9 cellular contexts compared by ENCODE assay signal in genomic region chr19:35404879-35405622, GRCh38. TPM values are rescaled to one million over a fixed set of nuclear protein-coding genes. Genes with fewer than 3 reads are reported as not detected.
DNase-seq lines count a peak whose midpoint lies in the region; ATAC-seq and TF ChIP-seq lines count a peak whose summit lies in the region.
"Had no signal": no experiment of that assay in that cellular context is flagged by ENCODE, and none has a peak within 500 bp of the region (broad histone marks: within the 10 kb centered on the region; RNA-seq: fewer than 3 reads in every experiment).

No MANE protein-coding gene starts in this region.

- H3K27ac ChIP-seq in Panc1 (ENCODE audit: low read length) = no peak overlapping the region
- no peak overlapping the region for H3K27ac ChIP-seq in colonic mucosa
- no peak overlapping the region for H3K27ac ChIP-seq in thyroid gland
- H3K27ac ChIP-seq: HL-60 had no signal

- no peaks in the 10 kb centered on the region for H3K9me3 Mint-ChIP-seq in Calu3 (ENCODE audit: low read depth, unreplicated experiment)

- BruUV-seq in Calu3 (replicated peaks; lab: Mats Ljungman, UMichigan) (no TSS peak), Panc1 (replicated peaks; lab: Mats Ljungman, UMichigan) (no TSS peak)

- H3K36me3 ChIP-seq in Panc1 (ENCODE audit: control insufficient read depth, insufficient read depth, low read length) (no peaks in the 10 kb centered on the region), colonic mucosa (no peaks in the 10 kb centered on the region), thyroid gland (no peaks in the 10 kb centered on the region)

- H3K27ac Mint-ChIP-seq in Calu3 (ENCODE audit: unreplicated experiment) = no peak overlapping the region

- POLR2A ChIA-PET in Panc1 (lab: Charles Lee) = interaction anchor here (0.6 kb wide), 2 partner anchors 50 to 82 kb away, joined by 3 to 4 read pairs; no protein-coding TSS in a partner anchor

- whole genome bisulfite sequencing in thyroid gland, 2 donors = 82 to 83% methylated on average over 11 of the region's 11 CpGs

- H3K4me1 ChIP-seq in Panc1 (ENCODE audit: control insufficient read depth, insufficient read depth, low read length) (no peaks in the 10 kb centered on the region), colonic mucosa (no peaks in the 10 kb centered on the region), thyroid gland (no peaks in the 10 kb centered on the region)

- H3K4me1 Mint-ChIP-seq in Calu3 (ENCODE audit: low read depth, unreplicated experiment) = no peaks in the 10 kb centered on the region

- H3K9me3 ChIP-seq in Panc1 (ENCODE audit: control insufficient read depth, insufficient read depth, low read depth, low read length) = no peaks in the 10 kb centered on the region
- H3K9me3 ChIP-seq in colonic mucosa = no peaks in the 10 kb centered on the region
- no peaks in the 10 kb centered on the region for H3K9me3 ChIP-seq in thyroid gland

- intact Hi-C loops in Calu3 (cut with micrococcal nuclease; ENCODE audit: unreplicated experiment) = no loop called here
- intact Hi-C loops in Panc1 (cut with micrococcal nuclease; ENCODE audit: unreplicated experiment) = no loop called here
- intact Hi-C loops in colonic mucosa (cut with DNase I) = no loop called here
- intact Hi-C loops in thyroid gland (cut with DNase I) = no loop called here

- DNase-seq in Calu3 = peak; percentile 18
- no peak for DNase-seq in Panc1 (ENCODE audit: low read depth, low spot score)
- peak; percentile 68 for DNase-seq in glomerular visceral epithelial cell (ENCODE audit: extremely low spot score)
- no peak for DNase-seq in colonic mucosa
- no peak for DNase-seq in thyroid gland
- no peak for DNase-seq in HT-29 (ENCODE audit: low spot score)

- H3K27me3 Mint-ChIP-seq in Calu3 (ENCODE audit: unreplicated experiment) = peaks cover 74% of the 10 kb centered on the region

- H3K4me3 ChIP-seq in Panc1 (ENCODE audit: low read depth in 2 of 2, low read length in 2 of 2) (no peak overlapping the region), colonic mucosa (no peak overlapping the region), thyroid gland (replicated peaks in 1 of 3) (no peak overlapping the region)

- peak; percentile 51 for ATAC-seq in GM21576 (IDR thresholded peaks at IDR 0.05; ENCODE audit: unreplicated experiment)
- 0 out of 2 replicates have a peak, but pooled peaks have one; percentile 28 for ATAC-seq in Panc1
- ATAC-seq in GM18873 (IDR thresholded peaks at IDR 0.05; ENCODE audit: low FRiP score, unreplicated experiment) = no peak

- no peak overlapping the region for H3K9ac ChIP-seq in colonic mucosa (ENCODE audit: low read depth in 2 of 2, low read length in 2 of 2)

- H3K4me3 Mint-ChIP-seq in Calu3 (ENCODE audit: low read depth, unreplicated experiment) = no peak overlapping the region

- CTCF ChIA-PET in Calu3 (lab: Charles Lee) = interaction anchor here (0.6 kb wide), 1 partner anchor 602 kb away, joined by 3 read pairs; no protein-coding TSS in a partner anchor
- CTCF ChIA-PET in Panc1 (lab: Charles Lee) = no interaction called here

- peaks cover 10% of the 10 kb centered on the region; the same call in 1 of the 2 replicates for H3K27me3 ChIP-seq in Panc1 (ENCODE audit: control insufficient read depth, insufficient read depth, low read length)
- H3K27me3 ChIP-seq in colonic mucosa = no peaks in the 10 kb centered on the region
- no peaks in the 10 kb centered on the region for H3K27me3 ChIP-seq in thyroid gland

- no peaks in the 10 kb centered on the region for H3K36me3 Mint-ChIP-seq in Calu3 (ENCODE audit: insufficient read depth, unreplicated experiment)

- TF ChIP-seq CTCF in Calu3 (IDR thresholded peaks at IDR 0.05; ENCODE audit: unreplicated experiment) = no peak
- TF ChIP-seq CTCF in Panc1 (IDR thresholded peaks at IDR 0.05) = no peak
- TF ChIP-seq CTCF in colonic mucosa (IDR thresholded peaks at IDR 0.05) = no peak
- TF ChIP-seq CTCF in thyroid gland (IDR thresholded peaks at IDR 0.05) = no peak

- in situ Hi-C loops in Panc1 (cut with HindIII; ENCODE audit: low pct_unique_long_range_greater_than_20kb, low sequenced_read_pairs) = no loop called here

- TF ChIP-seq POLR2A in thyroid gland (IDR thresholded peaks at IDR 0.05) = no peak

RNA-seq across cellular contexts. Expression of gene GPR42, which starts 34.2 kb away (rescaled TPM):
- not detected in 2 replicates for total RNA-seq in Calu3 (2022)
- not detected for total RNA-seq in Panc1 (2021; ENCODE audit: unreplicated experiment)
- not detected for polyA plus RNA-seq in Panc1 (2012; ENCODE audit: insufficient read length)
- not detected for total RNA-seq in colonic mucosa
- under 1 TPM in 1 of 4 donors, not detected in 3; 0.27 TPM for total RNA-seq in thyroid gland
- not detected in 2 replicates for total RNA-seq in HT-29 (2014; rRNA removed; shearing (Covaris generic))

RNA-seq across cellular contexts. Expression of gene FFAR2, which starts 43.0 kb away (rescaled TPM):
- total RNA-seq in Calu3 (2022) (not detected in 2 replicates), Panc1 (2021; ENCODE audit: unreplicated experiment) (not detected), colonic mucosa (under 1 TPM; 0.22 to 0.82 TPM), thyroid gland (under 1 TPM in 1 of 4 donors, not detected in 3; 0.27 TPM)
- polyA plus RNA-seq in Panc1 (2012; ENCODE audit: insufficient read length) = not detected
- 0.08 and 0.33 TPM in 2 replicates for total RNA-seq in HT-29 (2014; rRNA removed; shearing (Covaris generic))

RNA-seq across cellular contexts. Expression of gene FFAR3, which starts 46.8 kb away (rescaled TPM):
- total RNA-seq in Calu3 (2022) (not detected in 2 replicates), Panc1 (2021; ENCODE audit: unreplicated experiment) (not detected), colonic mucosa (under 1 TPM in 1 of 2 donors, not detected in 1; 0.27 TPM), thyroid gland (under 1 TPM in 1 of 4 donors, not detected in 3; 0.45 TPM)
- not detected for polyA plus RNA-seq in Panc1 (2012; ENCODE audit: insufficient read length)
- not detected in 2 replicates for total RNA-seq in HT-29 (2014; rRNA removed; shearing (Covaris generic))

RNA-seq across cellular contexts. Expression of gene FFAR1, which starts 57.3 kb away (rescaled TPM):
- total RNA-seq in Calu3 (2022) = not detected in 2 replicates
- not detected for total RNA-seq in Panc1 (2021; ENCODE audit: unreplicated experiment)
- not detected for polyA plus RNA-seq in Panc1 (2012; ENCODE audit: insufficient read length)
- total RNA-seq in colonic mucosa = not detected
- total RNA-seq in thyroid gland = not detected
- total RNA-seq in HT-29 (2014; rRNA removed; shearing (Covaris generic)) = not detected in 2 replicates

Comparison
In these comparisons a context has a peak if more than half of its experiments do, and no peak if none do; other contexts are left out.
1. DNase-seq: peak in Calu3 (single experiment) and glomerular visceral epithelial cell (single experiment); none in Panc1 (single experiment), colonic mucosa (single experiment), thyroid gland (0 of 2) and HT-29 (single experiment).